Comparison of ENCODE assay signal across 14 cellular contexts in the genomic region with DNA sequence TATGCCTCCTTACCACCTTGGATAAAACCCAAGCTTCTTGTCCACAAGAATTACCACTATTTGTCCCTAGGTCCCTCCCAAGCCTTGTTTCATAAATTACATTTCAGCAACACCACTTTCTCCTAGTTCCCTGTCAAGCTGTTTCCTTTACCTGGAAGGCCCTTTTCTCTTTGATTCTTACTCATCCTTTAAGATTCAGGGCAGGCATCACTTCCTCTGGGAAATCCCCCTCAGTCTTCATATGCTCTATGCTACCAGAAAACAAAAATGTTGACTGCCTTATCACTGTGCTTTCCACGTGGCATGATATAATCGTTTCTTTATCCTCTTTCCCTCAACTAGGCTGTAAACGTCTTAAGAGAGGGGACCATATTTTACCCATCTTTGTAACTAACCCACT.
A peak's percentile ranks its signal among the peaks of the same experiment; 100 is the strongest.
DNase-seq lines count a peak whose midpoint lies in the region; ATAC-seq, FAIRE-seq and TF ChIP-seq lines count a peak whose summit lies in the region.
"Had no signal": no experiment of that assay in that cellular context is flagged by ENCODE, and none has a peak within 500 bp of the region (broad histone marks: within the 10 kb centered on the region; RNA-seq: fewer than 3 reads in every experiment).

No MANE protein-coding gene starts in this region.

- no peaks in the 10 kb centered on the region for H3K9me3 Mint-ChIP-seq in CD4-positive, alpha-beta T cell
- no peaks in the 10 kb centered on the region for H3K9me3 Mint-ChIP-seq in naive thymus-derived CD8-positive, alpha-beta T cell

- TF ChIP-seq CTCF in D721Med (IDR thresholded peaks at IDR 0.05; ENCODE audit: insufficient read depth, missing control alignments) (no peak), GM13977 (IDR thresholded peaks at IDR 0.05; ENCODE audit: extremely low read depth, insufficient read depth, missing control alignments) (no peak), bronchial epithelial cell (IDR thresholded peaks at IDR 0.05; ENCODE audit: insufficient read depth, low read length, severe bottlenecking) (no peak), tibial artery (IDR thresholded peaks at IDR 0.05) (no peak)
- no peak for TF ChIP-seq CTCF in CD4-positive, alpha-beta T cell (IDR thresholded peaks at IDR 0.05)

- POLR2A ChIA-PET in CD4-positive, alpha-beta T cell (lab: Charles Lee): no interaction called here
- POLR2A ChIA-PET in naive thymus-derived CD8-positive, alpha-beta T cell (lab: Charles Lee): interaction anchor here (0.6 kb wide), 1 partner anchor 299 kb away, joined by 9 read pairs; no protein-coding TSS in a partner anchor

- H3K27me3 Mint-ChIP-seq in CD4-positive, alpha-beta T cell: no peaks in the 10 kb centered on the region
- no peaks in the 10 kb centered on the region for H3K27me3 Mint-ChIP-seq in naive thymus-derived CD8-positive, alpha-beta T cell

- H3K36me3 ChIP-seq in bronchial epithelial cell (ENCODE audit: control insufficient read depth, insufficient read depth, low read length): no peaks in the 10 kb centered on the region
- H3K36me3 ChIP-seq in tibial artery: peaks cover 26 to 58% (median 57%) of the 10 kb centered on the region in 3 donors

- in situ Hi-C loops in GM13977 (cut with MboI; ENCODE audit: low pct_unique_long_range_greater_than_20kb, low sequenced_read_pairs, unreplicated experiment): no loop called here

- intact Hi-C loops in CD4-positive, alpha-beta T cell (cut with DNase I, micrococcal nuclease): no loop called here
- intact Hi-C loops in tibial artery (cut with DNase I; ENCODE audit: low total_unique reads): no loop called here

- peaks cover 45% of the 10 kb centered on the region for H3K36me3 Mint-ChIP-seq in CD4-positive, alpha-beta T cell (ENCODE audit: low read depth)
- peaks cover 0 to 48% (median 4%) of the 10 kb centered on the region in 3 donors for H3K36me3 Mint-ChIP-seq in naive thymus-derived CD8-positive, alpha-beta T cell

- H3K9me3 ChIP-seq in CD4-positive, alpha-beta T cell (ENCODE audit: control insufficient read depth, low read length): no peaks in the 10 kb centered on the region
- no peaks in the 10 kb centered on the region for H3K9me3 ChIP-seq in tibial artery
- H3K9me3 ChIP-seq: BLaER1 had no signal

- FAIRE-seq in D721Med (lab: Jason Lieb, UNC) (peak; percentile 61), bronchial epithelial cell (lab: Jason Lieb, UNC) (no peak)
- FAIRE-seq: H54 had no signal

- no peak overlapping the region for H3K27ac Mint-ChIP-seq in CD4-positive, alpha-beta T cell
- no peak overlapping the region for H3K27ac Mint-ChIP-seq in naive thymus-derived CD8-positive, alpha-beta T cell

- no peak overlapping the region for H3K27ac ChIP-seq in CD4-positive, alpha-beta T cell (ENCODE audit: low read depth, low read length)
- no peak overlapping the region for H3K27ac ChIP-seq in tibial artery
- H3K27ac ChIP-seq: BLaER1 had no signal

- CTCF ChIA-PET in CD4-positive, alpha-beta T cell (lab: Charles Lee): no interaction called here

- peak; percentile 51 for ATAC-seq in HG02938 (IDR thresholded peaks at IDR 0.05; ENCODE audit: unreplicated experiment)
- ATAC-seq in CD4-positive, alpha-beta T cell (ENCODE audit: poor library complexity): no peak
- no peak for ATAC-seq in naive thymus-derived CD8-positive, alpha-beta T cell

- no peaks in the 10 kb centered on the region for H3K4me1 Mint-ChIP-seq in CD4-positive, alpha-beta T cell (ENCODE audit: low read depth)
- peaks cover 0 to 6% (median 0%) of the 10 kb centered on the region in 4 donors for H3K4me1 Mint-ChIP-seq in naive thymus-derived CD8-positive, alpha-beta T cell

- DNase-seq in D721Med (ENCODE audit: insufficient read length, low spot score) (no peak), GM13977 (ENCODE audit: low spot score) (peak; percentile 15), bronchial epithelial cell (ENCODE audit: low read depth) (peak; percentile 44), tibial artery (no peak), superior temporal gyrus (ENCODE audit: extremely low spot score) (no peak)
- no peak for DNase-seq in CD4-positive, alpha-beta T cell
- no peak for DNase-seq in naive thymus-derived CD8-positive, alpha-beta T cell
- DNase-seq: KG1, NCI-H1694 treated with DMSO at 0.1 percent for 48 hours, NCI-H774, SHP77 treated with DMSO at 0.1 percent for 48 hours had no signal

- no peaks in the 10 kb centered on the region for H3K4me1 ChIP-seq in tibial artery
- H3K4me1 ChIP-seq: BLaER1 had no signal

- H3K27me3 ChIP-seq in bronchial epithelial cell (ENCODE audit: control insufficient read depth, insufficient read depth, low read length) (no peaks in the 10 kb centered on the region), tibial artery (no peaks in the 10 kb centered on the region)
- H3K27me3 ChIP-seq in CD4-positive, alpha-beta T cell (ENCODE audit: control insufficient read depth, insufficient read depth, low read length): no peaks in the 10 kb centered on the region
- H3K27me3 ChIP-seq: BLaER1 had no signal

- H3K4me3 Mint-ChIP-seq in CD4-positive, alpha-beta T cell: no peak overlapping the region
- H3K4me3 Mint-ChIP-seq in naive thymus-derived CD8-positive, alpha-beta T cell: no peak overlapping the region

- H3K4me3 ChIP-seq in bronchial epithelial cell (ENCODE audit: low read depth, low read length) (no peak overlapping the region), tibial artery (no peak overlapping the region)
- H3K4me3 ChIP-seq: BLaER1 had no signal

Comparison
In these comparisons a context has a peak if more than half of its experiments do, and no peak if none do; other contexts are left out.
1. DNase-seq: peak in GM13977 (single experiment) and bronchial epithelial cell (single experiment); none in D721Med (single experiment), CD4-positive, alpha-beta T cell (0 of 10), naive thymus-derived CD8-positive, alpha-beta T cell (0 of 10), tibial artery (0 of 2) and superior temporal gyrus (single experiment).